8 cellular contexts compared by ENCODE assay signal in the genomic region with DNA sequence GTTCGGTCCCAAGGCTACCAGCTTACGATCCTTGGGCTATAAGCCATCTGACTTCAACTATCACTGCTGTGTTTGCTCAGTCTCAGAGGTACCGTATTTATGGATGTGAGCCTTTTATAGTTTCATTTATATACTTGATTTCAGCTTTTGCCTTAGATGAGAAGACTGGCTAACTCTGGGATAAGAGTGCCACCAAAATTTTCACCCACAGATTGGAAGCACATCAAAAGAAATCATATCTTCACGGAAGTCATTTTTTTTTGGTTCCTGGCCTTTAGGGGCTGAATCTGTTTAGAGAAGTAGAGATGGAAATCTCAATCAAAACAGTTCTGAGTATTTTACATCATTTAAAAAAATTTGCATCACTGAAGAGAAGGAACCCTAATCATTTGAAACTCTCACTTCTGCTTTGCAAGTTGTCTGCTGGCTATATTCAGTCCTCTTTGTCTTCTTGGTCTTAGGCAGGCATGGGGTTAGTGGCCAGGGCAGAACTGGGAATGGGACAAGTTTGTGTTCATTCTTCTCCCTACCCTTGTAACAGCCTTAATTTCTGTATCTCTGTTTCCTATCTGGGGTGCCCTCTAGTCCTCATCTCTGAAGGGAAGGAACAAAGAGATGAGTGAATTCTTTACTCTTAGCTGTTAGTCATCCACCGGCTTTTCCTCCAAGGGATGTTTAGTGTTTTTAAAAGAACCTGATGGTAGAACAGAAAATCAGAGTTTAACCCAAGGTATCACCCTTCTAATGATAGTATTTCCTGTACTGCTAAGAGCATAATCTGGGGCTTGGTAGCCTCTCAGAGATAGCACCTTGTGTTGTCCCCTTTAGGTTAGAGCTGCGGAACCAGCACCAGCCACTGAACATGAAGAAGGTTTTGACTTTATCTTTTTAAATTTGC. TPM values are rescaled to one million over a fixed set of nuclear protein-coding genes. Genes with fewer than 3 reads are reported as not detected.
A peak's percentile ranks its signal among the peaks of the same experiment; 100 is the strongest.
DNase-seq lines count a peak whose midpoint lies in the region; ATAC-seq, FAIRE-seq and TF ChIP-seq lines count a peak whose summit lies in the region.

No MANE protein-coding gene starts in this region.

- no peaks in the 10 kb centered on the region for H3K36me3 ChIP-seq in CD4-positive, alpha-beta memory T cell (ENCODE audit: insufficient read depth, low read length)

- H3K4me1 Mint-ChIP-seq in CD4-positive, alpha-beta memory T cell: peaks cover 83 to 97% (median 91%) of the 10 kb centered on the region in 4 donors
- H3K4me1 Mint-ChIP-seq in activated CD8-positive, alpha-beta T cell treated with anti-CD3 and anti-CD28 coated beads, Interleukin-2, amount 10 ng/mL, durations not matched to agents 7 days and 5 days (ENCODE audit: low read depth): peaks cover 96% of the 10 kb centered on the region

- H3K27ac ChIP-seq in CD4-positive, alpha-beta memory T cell (ENCODE audit: low read depth, low read length): peak overlapping the region; percentile 75

- intact Hi-C loops in CD4-positive, alpha-beta memory T cell (cut with micrococcal nuclease): loop anchor here (1.0 to 2.0 kb wide), 3 partner anchors 12 to 73 kb away; no protein-coding TSS in a partner anchor

- H3K36me3 Mint-ChIP-seq in CD4-positive, alpha-beta memory T cell: peaks cover 7 to 23% of the 10 kb centered on the region in 2 donors
- H3K36me3 Mint-ChIP-seq in activated CD8-positive, alpha-beta T cell treated with anti-CD3 and anti-CD28 coated beads, Interleukin-2, amount 10 ng/mL, durations not matched to agents 7 days and 5 days (ENCODE audit: low read depth): peaks cover 64% of the 10 kb centered on the region

- H3K4me3 Mint-ChIP-seq in CD4-positive, alpha-beta memory T cell: peak overlapping the region; percentile 80 to 89 (median 86)
- peak overlapping the region; percentile 78 for H3K4me3 Mint-ChIP-seq in activated CD8-positive, alpha-beta T cell treated with anti-CD3 and anti-CD28 coated beads, Interleukin-2, amount 10 ng/mL, durations not matched to agents 7 days and 5 days

- CTCF ChIA-PET in CD4-positive, alpha-beta memory T cell (lab: Charles Lee; ENCODE audit: partially characterized antibody): interaction anchor here (0.8 to 12.3 kb wide), 19 partner anchors 8 to 354 kb away, joined by 3 to 149 read pairs (median 6); partner anchors contain the start of genes DMXL1 and TNFAIP8
- CTCF ChIA-PET in activated CD8-positive, alpha-beta T cell treated with anti-CD3 and anti-CD28 coated beads, Interleukin-2, amount 10 ng/mL, durations not matched to agents 7 days and 5 days (lab: Charles Lee): interaction anchor here (0.9 to 21.9 kb wide), 15 partner anchors 10 to 74 kb away, joined by 3 to 274 read pairs (median 9); partner anchors contain the start of gene TNFAIP8

- H3K4me3 ChIP-seq in CD4-positive, alpha-beta memory T cell (ENCODE audit: low read length in 2 of 2): peak overlapping the region; percentile 12 to 63

- peaks cover 99% of the 10 kb centered on the region for H3K4me1 ChIP-seq in CD4-positive, alpha-beta memory T cell (ENCODE audit: insufficient read depth, low read length)

- TF ChIP-seq CTCF in D721Med (IDR thresholded peaks at IDR 0.05; ENCODE audit: insufficient read depth, missing control alignments): no peak

- H3K27me3 ChIP-seq in CD4-positive, alpha-beta memory T cell (ENCODE audit: insufficient read depth, low read length): no peaks in the 10 kb centered on the region

- no peaks in the 10 kb centered on the region for H3K27me3 Mint-ChIP-seq in CD4-positive, alpha-beta memory T cell
- no peaks in the 10 kb centered on the region for H3K27me3 Mint-ChIP-seq in activated CD8-positive, alpha-beta T cell treated with anti-CD3 and anti-CD28 coated beads, Interleukin-2, amount 10 ng/mL, durations not matched to agents 7 days and 5 days (ENCODE audit: low read depth)

- H3K9me3 ChIP-seq in CD4-positive, alpha-beta memory T cell (ENCODE audit: control insufficient read depth in 1 of 2, low read length in 2 of 2): no peaks in the 10 kb centered on the region

- peak overlapping the region; percentile 89 to 97 (median 92) for H3K27ac Mint-ChIP-seq in CD4-positive, alpha-beta memory T cell
- H3K27ac Mint-ChIP-seq in activated CD8-positive, alpha-beta T cell treated with anti-CD3 and anti-CD28 coated beads, Interleukin-2, amount 10 ng/mL, durations not matched to agents 7 days and 5 days: peak overlapping the region; percentile 95

- ATAC-seq in GM19455 (IDR thresholded peaks at IDR 0.05; ENCODE audit: unreplicated experiment): peak; percentile 55
- ATAC-seq in HG03378 (IDR thresholded peaks at IDR 0.05; ENCODE audit: unreplicated experiment): peak; percentile 51
- ATAC-seq in activated CD8-positive, alpha-beta T cell treated with anti-CD3 and anti-CD28 coated beads, Interleukin-2, amount 10 ng/mL, durations not matched to agents 7 days and 5 days: peak; percentile 8

- H3K9me3 Mint-ChIP-seq in CD4-positive, alpha-beta memory T cell: no peaks in the 10 kb centered on the region
- no peaks in the 10 kb centered on the region for H3K9me3 Mint-ChIP-seq in activated CD8-positive, alpha-beta T cell treated with anti-CD3 and anti-CD28 coated beads, Interleukin-2, amount 10 ng/mL, durations not matched to agents 7 days and 5 days (ENCODE audit: insufficient read depth)

- no peak for FAIRE-seq in D721Med (lab: Jason Lieb, UNC)

- POLR2A ChIA-PET in CD4-positive, alpha-beta memory T cell (lab: Charles Lee; ENCODE audit: partially characterized antibody): interaction anchor here (0.7 to 23.8 kb wide), 15 partner anchors 12 to 354 kb away, joined by 3 to 727 read pairs (median 6); partner anchors contain the start of genes DMXL1, DTWD2 and TNFAIP8
- POLR2A ChIA-PET in activated CD8-positive, alpha-beta T cell treated with anti-CD3 and anti-CD28 coated beads, Interleukin-2, amount 10 ng/mL, durations not matched to agents 7 days and 5 days (lab: Charles Lee): interaction anchor here (0.7 to 19.3 kb wide), 14 partner anchors 9 to 271 kb away, joined by 3 to 280 read pairs (median 6); partner anchors contain the start of genes DMXL1 and TNFAIP8

- peak in 1 of 5 donors; percentile 53 for DNase-seq in CD4-positive, alpha-beta memory T cell
- no peak for DNase-seq in activated CD8-positive, alpha-beta T cell treated with anti-CD3 and anti-CD28 coated beads, Interleukin-2, amount 10 ng/mL, durations not matched to agents 7 days and 5 days
- DNase-seq in D721Med (ENCODE audit: insufficient read length, low spot score) (no peak), GF-D8 (lab: John Stamatoyannopoulos, UW) (no peak), NCI-H2196 (lab: John Stamatoyannopoulos, UW; ENCODE audit: unreplicated experiment) (no peak)
- no peak for DNase-seq in stimulated activated naive CD4-positive, alpha-beta T cell (lab: John Stamatoyannopoulos, UW)

RNA-seq across cellular contexts. Expression of gene TNFAIP8, which starts 14.1 kb away (rescaled TPM):
- 100 to 1,000 TPM; 167 to 176 TPM for total RNA-seq in CD4-positive, alpha-beta memory T cell
- polyA plus RNA-seq in CD4-positive, alpha-beta memory T cell: 100 to 1,000 TPM; 277 to 423 TPM
- total RNA-seq in activated CD8-positive, alpha-beta T cell treated with anti-CD3 and anti-CD28 coated beads, Interleukin-2, amount 10 ng/mL, durations not matched to agents 7 days and 5 days: 100 to 1,000 TPM; 123 to 127 TPM
